In the genomic region with DNA sequence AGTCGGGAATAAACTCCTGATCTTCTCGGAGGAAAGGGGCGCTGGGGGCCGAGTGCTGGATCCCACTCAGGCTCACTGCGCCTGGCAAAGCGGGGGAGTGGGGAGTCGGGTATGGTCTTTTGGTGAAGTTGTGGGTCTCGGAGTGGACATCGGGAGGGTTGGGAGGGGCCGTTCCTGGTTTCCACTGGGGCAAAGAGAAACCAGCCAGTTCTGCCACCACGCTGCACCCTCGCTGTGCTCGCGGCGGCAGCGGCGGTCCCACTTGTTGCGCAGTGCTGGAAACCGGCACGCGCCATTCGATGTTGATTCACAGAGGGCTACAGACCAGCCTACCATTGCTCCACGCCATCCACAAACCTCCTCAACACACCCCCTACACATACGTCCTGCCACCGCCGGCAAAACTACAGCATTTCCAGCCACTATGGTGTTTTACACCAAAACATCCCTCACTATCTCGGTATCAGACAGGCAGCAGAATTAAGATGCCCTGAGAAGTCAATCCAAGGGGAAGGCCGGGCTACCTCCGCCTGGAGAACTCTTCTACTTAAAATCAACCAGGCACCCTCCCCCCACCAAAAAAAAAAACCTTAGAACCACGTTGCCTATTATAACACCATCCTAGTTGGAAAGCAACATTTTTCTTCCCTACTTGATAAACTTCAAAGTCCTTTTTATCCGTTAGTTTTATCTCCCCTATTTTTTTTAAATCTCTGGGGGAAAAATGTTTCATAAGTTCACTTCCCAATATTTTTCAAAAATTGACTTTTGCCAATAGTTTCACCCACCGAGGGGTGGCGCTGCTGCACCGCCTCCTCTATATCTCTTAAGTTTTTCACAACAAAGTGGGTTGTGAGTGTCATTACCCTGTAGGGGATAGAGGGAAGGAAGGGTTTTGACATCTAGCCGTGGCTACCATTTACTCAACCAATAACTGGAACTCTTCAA, we compare ENCODE assay signal across 8 cellular contexts. TPM values are rescaled to one million over a fixed set of nuclear protein-coding genes. Genes with fewer than 3 reads are reported as not detected.
A peak's percentile ranks its signal among the peaks of the same experiment; 100 is the strongest.
DNase-seq lines count a peak whose midpoint lies in the region; ATAC-seq and TF ChIP-seq lines count a peak whose summit lies in the region.

No MANE protein-coding gene starts in this region.

- H3K36me3 ChIP-seq in Karpas-422 (ENCODE audit: insufficient read depth, low read length) (peaks cover 59% of the 10 kb centered on the region), SJSA1 (no peaks in the 10 kb centered on the region)

- peaks cover 92% of the 10 kb centered on the region for H3K79me2 ChIP-seq in Karpas-422 (ENCODE audit: low read length)

- DNase-seq in D341Med (ENCODE audit: low spot score) (peak; percentile 51), Karpas-422 (peak; percentile 95), SJSA1 (ENCODE audit: low read depth in 1 of 2, low spot score in 2 of 2) (peak; percentile 61 to 64), glutamatergic neuron (peak; percentile 68), osteocyte (ENCODE audit: extremely low spot score, unreplicated experiment) (no peak), ureter (ENCODE audit: low spot score) (peak; percentile 82)

- H3K4me1 ChIP-seq in Karpas-422 (ENCODE audit: low read length) (peaks cover 73% of the 10 kb centered on the region), SJSA1 (replicated peaks) (peaks cover 45% of the 10 kb centered on the region)

- H3K27ac ChIP-seq in Karpas-422 (ENCODE audit: low read length) (peak overlapping the region; percentile 98), SJSA1 (no peak overlapping the region)

- H3K27me3 Mint-ChIP-seq in activated naive CD8-positive, alpha-beta T cell: no peaks in the 10 kb centered on the region
- H3K27me3 Mint-ChIP-seq in glutamatergic neuron (ENCODE audit: unreplicated experiment) (peaks cover 20% of the 10 kb centered on the region), osteocyte (ENCODE audit: unreplicated experiment) (no peaks in the 10 kb centered on the region)

- peak overlapping the region; percentile 93 for H3K4me2 ChIP-seq in Karpas-422 (ENCODE audit: low read depth, low read length, poor library complexity, severe bottlenecking)

- peak; percentile 92 for TF ChIP-seq CTCF in glutamatergic neuron (IDR thresholded peaks at IDR 0.05; ENCODE audit: partially characterized antibody, unreplicated experiment)
- peak; percentile 92 for TF ChIP-seq CTCF in osteocyte (IDR thresholded peaks at IDR 0.05)

- H3K36me3 Mint-ChIP-seq in activated naive CD8-positive, alpha-beta T cell: no peaks in the 10 kb centered on the region
- no peaks in the 10 kb centered on the region for H3K36me3 Mint-ChIP-seq in glutamatergic neuron (ENCODE audit: unreplicated experiment)
- H3K36me3 Mint-ChIP-seq in osteocyte (ENCODE audit: unreplicated experiment): no peaks in the 10 kb centered on the region

- H3K4me3 ChIP-seq in Karpas-422 (ENCODE audit: low read length): peak overlapping the region; percentile 85
- peak overlapping the region; percentile 38 for H3K4me3 ChIP-seq in SJSA1

- no peak overlapping the region for H2AFZ ChIP-seq in Karpas-422 (ENCODE audit: low read length)

- H3K27me3 ChIP-seq in Karpas-422 (ENCODE audit: low read length) (no peaks in the 10 kb centered on the region), SJSA1 (replicated peaks) (no peaks in the 10 kb centered on the region)

- H3K9me3 ChIP-seq in Karpas-422 (ENCODE audit: low read length): no peaks in the 10 kb centered on the region
- H3K9me3 ChIP-seq in SJSA1 (replicated peaks): no peaks in the 10 kb centered on the region

- H3K9me3 Mint-ChIP-seq in activated naive CD8-positive, alpha-beta T cell (ENCODE audit: low read depth): no peaks in the 10 kb centered on the region
- H3K9me3 Mint-ChIP-seq in glutamatergic neuron (ENCODE audit: unreplicated experiment) (peaks cover 14% of the 10 kb centered on the region), osteocyte (ENCODE audit: unreplicated experiment) (no peaks in the 10 kb centered on the region)

- H3K4me3 Mint-ChIP-seq in activated naive CD8-positive, alpha-beta T cell: peak overlapping the region; percentile 98
- peak overlapping the region; percentile 80 for H3K4me3 Mint-ChIP-seq in glutamatergic neuron (ENCODE audit: unreplicated experiment)
- H3K4me3 Mint-ChIP-seq in osteocyte (ENCODE audit: unreplicated experiment): peak overlapping the region; percentile 94

- peak overlapping the region; percentile 100 for H3K27ac Mint-ChIP-seq in activated naive CD8-positive, alpha-beta T cell
- H3K27ac Mint-ChIP-seq in glutamatergic neuron (ENCODE audit: unreplicated experiment) (no peak overlapping the region), osteocyte (ENCODE audit: unreplicated experiment) (peak overlapping the region; percentile 100)

- no peak for ATAC-seq in GM19452 (IDR thresholded peaks at IDR 0.05; ENCODE audit: unreplicated experiment)

- H3K9ac ChIP-seq in Karpas-422 (ENCODE audit: low read length): peak overlapping the region; percentile 97

- H3K9me2 ChIP-seq in Karpas-422 (replicated peaks; ENCODE audit: insufficient read depth, low read length): no peaks in the 10 kb centered on the region

- H3K4me1 Mint-ChIP-seq in activated naive CD8-positive, alpha-beta T cell (ENCODE audit: low read depth): peaks cover 59% of the 10 kb centered on the region
- H3K4me1 Mint-ChIP-seq in glutamatergic neuron (ENCODE audit: low read depth, unreplicated experiment): peaks cover 20% of the 10 kb centered on the region
- peaks cover 66% of the 10 kb centered on the region for H3K4me1 Mint-ChIP-seq in osteocyte (ENCODE audit: unreplicated experiment)

- H4K20me1 ChIP-seq in Karpas-422 (ENCODE audit: insufficient read depth, low read depth, low read length): peaks cover 48% of the 10 kb centered on the region

RNA-seq across cellular contexts. Expression of a gene that starts 3.6 kb away (rescaled TPM):
- 488 and 569 TPM in 2 replicates for total RNA-seq in Karpas-422 (2014; rRNA removed; shearing (Covaris generic); ENCODE audit: low replicate concordance)
- 2.8 TPM in 2 replicates for total RNA-seq in SJSA1 (2014; rRNA removed; shearing (Covaris generic))
- total RNA-seq in glutamatergic neuron (ENCODE audit: unreplicated experiment) (2.5 TPM), osteocyte (69.3 and 84.8 TPM in 2 replicates), ureter (90.7 TPM)

RNA-seq across cellular contexts. Expression of a gene that starts 39.3 kb away (rescaled TPM):
- not detected in 2 replicates for total RNA-seq in Karpas-422 (2014; rRNA removed; shearing (Covaris generic); ENCODE audit: low replicate concordance)
- not detected in 2 replicates for total RNA-seq in SJSA1 (2014; rRNA removed; shearing (Covaris generic))
- total RNA-seq in glutamatergic neuron (ENCODE audit: unreplicated experiment) (not detected), osteocyte (not detected in 2 replicates), ureter (not detected)

Comparison
In these comparisons a context has a peak if more than half of its experiments do, and no peak if none do; other contexts are left out.
1. RNA of a gene that starts 3.6 kb away (total RNA-seq): 488 to 569 TPM in Karpas-422, 90.7 TPM in ureter (single experiment) and 69.3 to 84.8 TPM in osteocyte; 2.8 TPM in SJSA1 and 2.5 TPM in glutamatergic neuron (single experiment); every median in the first group is over 10 times any median in the second.
2. Peak in every context shown above with its lines, with median percentiles within 50 percentile points of each other: H3K4me3 Mint-ChIP-seq.